In the genomic region with DNA sequence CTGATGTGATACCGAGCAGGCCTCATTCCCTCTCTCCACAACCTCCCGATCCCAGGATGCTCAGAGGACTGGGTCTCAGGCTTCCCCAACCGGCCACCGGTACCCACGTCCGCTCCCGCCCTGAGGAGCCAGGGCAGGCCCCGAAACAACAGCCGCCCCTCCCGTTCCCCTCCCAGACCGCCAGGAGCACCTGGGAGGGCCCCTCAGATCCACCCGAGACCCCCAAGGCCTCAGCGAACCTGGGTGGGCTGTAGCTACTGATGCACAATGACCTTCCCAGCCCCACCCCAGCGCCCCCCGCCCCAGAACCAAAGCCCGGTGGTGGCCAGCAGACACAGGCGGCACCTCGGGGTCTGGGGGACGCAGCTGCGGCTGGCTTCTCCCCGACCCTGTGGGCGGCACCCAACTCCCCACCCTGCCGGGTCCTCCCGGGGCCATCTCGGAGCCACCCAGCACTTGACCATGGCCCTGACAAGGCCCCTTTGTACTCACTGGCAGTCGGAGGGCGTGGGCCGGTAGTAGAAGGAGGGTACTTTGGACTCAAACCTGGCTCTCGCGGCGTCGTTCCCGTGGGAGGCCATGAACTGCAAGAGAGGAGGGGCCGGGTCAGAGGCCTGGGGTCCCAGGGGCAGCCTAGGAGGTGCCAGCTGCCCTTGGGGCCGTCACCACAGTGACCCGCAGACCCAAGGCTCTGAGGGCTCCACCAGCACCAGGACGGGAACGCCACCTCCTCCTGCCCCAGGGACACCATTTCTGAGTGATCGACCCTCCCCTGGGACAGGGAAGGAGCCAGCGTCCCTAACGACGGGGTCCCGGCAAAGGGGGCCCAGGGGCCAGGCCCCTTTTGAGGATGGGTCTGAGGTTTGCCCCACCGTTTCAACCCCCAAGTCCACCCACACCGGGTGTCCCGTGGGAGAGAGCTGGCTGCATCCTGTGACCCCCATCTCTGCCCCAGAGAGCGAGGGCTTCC, we compare ENCODE assay signal across 1 cellular context.
TF ChIP-seq lines count a peak whose summit lies in the region.

No MANE protein-coding gene starts in this region.

TF ChIP-seq in HepG2, 621 proteins besides CTCF, POLR2A, EP300 and RAD21 (continued from another document and continues in another):
- TF ChIP-seq, protein P1, sequence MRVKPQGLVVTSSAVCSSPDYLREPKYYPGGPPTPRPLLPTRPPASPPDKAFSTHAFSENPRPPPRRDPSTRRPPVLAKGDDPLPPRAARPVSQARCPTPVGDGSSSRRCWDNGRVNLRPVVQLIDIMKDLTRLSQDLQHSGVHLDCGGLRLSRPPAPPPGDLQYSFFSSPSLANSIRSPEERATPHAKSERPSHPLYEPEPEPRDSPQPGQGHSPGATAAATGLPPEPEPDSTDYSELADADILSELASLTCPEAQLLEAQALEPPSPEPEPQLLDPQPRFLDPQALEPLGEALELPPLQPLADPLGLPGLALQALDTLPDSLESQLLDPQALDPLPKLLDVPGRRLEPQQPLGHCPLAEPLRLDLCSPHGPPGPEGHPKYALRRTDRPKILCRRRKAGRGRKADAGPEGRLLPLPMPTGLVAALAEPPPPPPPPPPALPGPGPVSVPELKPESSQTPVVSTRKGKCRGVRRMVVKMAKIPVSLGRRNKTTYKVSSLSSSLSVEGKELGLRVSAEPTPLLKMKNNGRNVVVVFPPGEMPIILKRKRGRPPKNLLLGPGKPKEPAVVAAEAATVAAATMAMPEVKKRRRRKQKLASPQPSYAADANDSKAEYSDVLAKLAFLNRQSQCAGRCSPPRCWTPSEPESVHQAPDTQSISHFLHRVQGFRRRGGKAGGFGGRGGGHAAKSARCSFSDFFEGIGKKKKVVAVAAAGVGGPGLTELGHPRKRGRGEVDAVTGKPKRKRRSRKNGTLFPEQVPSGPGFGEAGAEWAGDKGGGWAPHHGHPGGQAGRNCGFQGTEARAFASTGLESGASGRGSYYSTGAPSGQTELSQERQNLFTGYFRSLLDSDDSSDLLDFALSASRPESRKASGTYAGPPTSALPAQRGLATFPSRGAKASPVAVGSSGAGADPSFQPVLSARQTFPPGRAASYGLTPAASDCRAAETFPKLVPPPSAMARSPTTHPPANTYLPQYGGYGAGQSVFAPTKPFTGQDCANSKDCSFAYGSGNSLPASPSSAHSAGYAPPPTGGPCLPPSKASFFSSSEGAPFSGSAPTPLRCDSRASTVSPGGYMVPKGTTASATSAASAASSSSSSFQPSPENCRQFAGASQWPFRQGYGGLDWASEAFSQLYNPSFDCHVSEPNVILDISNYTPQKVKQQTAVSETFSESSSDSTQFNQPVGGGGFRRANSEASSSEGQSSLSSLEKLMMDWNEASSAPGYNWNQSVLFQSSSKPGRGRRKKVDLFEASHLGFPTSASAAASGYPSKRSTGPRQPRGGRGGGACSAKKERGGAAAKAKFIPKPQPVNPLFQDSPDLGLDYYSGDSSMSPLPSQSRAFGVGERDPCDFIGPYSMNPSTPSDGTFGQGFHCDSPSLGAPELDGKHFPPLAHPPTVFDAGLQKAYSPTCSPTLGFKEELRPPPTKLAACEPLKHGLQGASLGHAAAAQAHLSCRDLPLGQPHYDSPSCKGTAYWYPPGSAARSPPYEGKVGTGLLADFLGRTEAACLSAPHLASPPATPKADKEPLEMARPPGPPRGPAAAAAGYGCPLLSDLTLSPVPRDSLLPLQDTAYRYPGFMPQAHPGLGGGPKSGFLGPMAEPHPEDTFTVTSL (CRISPR knock-in tag; IDR thresholded peaks at IDR 0.05; ENCODE audit: borderline replicate concordance), result no peak
- TF ChIP-seq FOXA3 (CRISPR knock-in tag; IDR thresholded peaks at IDR 0.05) (peak; percentile 65), HDAC1 (CRISPR knock-in tag; IDR thresholded peaks at IDR 0.05) (peak; percentile 66; the same call in 1 of the 2 replicates), PBX3 (CRISPR knock-in tag; IDR thresholded peaks at IDR 0.05; ENCODE audit: borderline replicate concordance) (no peak), NFYC (CRISPR knock-in tag; IDR thresholded peaks at IDR 0.05) (no peak), DR1 (CRISPR knock-in tag; IDR thresholded peaks at IDR 0.05) (peak; percentile 44; the same call in 1 of the 2 replicates), ATF6 (CRISPR knock-in tag; conservative IDR thresholded peaks at IDR 0.05) (no peak), MXD4 (CRISPR knock-in tag; IDR thresholded peaks at IDR 0.05) (0 out of 2 replicates have a peak, but pooled peaks have one; percentile 14), ZNF790 (CRISPR knock-in tag; IDR thresholded peaks at IDR 0.05; ENCODE audit: borderline replicate concordance) (no peak), NPAS2 (CRISPR knock-in tag; IDR thresholded peaks at IDR 0.05; ENCODE audit: borderline replicate concordance) (no peak), SOX13 (IDR thresholded peaks at IDR 0.05) (no peak; the same call in 1 of the 2 replicates), SOX13 (CRISPR knock-in tag; conservative IDR thresholded peaks at IDR 0.05 in 1 of 2, IDR thresholded peaks at IDR 0.05 in 1 of 2) (peak in 1 of 2 experiments; percentile 82; a peak in 2 of 4 replicates), ZNF558 (CRISPR knock-in tag; IDR thresholded peaks at IDR 0.05; ENCODE audit: borderline replicate concordance) (no peak), ZNF335 (CRISPR knock-in tag; IDR thresholded peaks at IDR 0.05) (peak; percentile 57; the same call in 1 of the 2 replicates), ZNF7 (CRISPR knock-in tag; IDR thresholded peaks at IDR 0.05) (no peak), PHB2 (IDR thresholded peaks at IDR 0.05; ENCODE audit: partially characterized antibody) (no peak), PAF1 (CRISPR knock-in tag; IDR thresholded peaks at IDR 0.05) (no peak), AGO2 (optimal IDR thresholded peaks at IDR 0.05; ENCODE audit: low read depth, low read length) (no peak), RFXANK (CRISPR knock-in tag; IDR thresholded peaks at IDR 0.05) (no peak), ZNF292 (CRISPR knock-in tag; IDR thresholded peaks at IDR 0.05; ENCODE audit: borderline replicate concordance, low read depth) (no peak), RNF2 (conservative IDR thresholded peaks at IDR 0.05; ENCODE audit: low read depth) (no peak), E2F1 (CRISPR knock-in tag; IDR thresholded peaks at IDR 0.05) (no peak), TCF7L2 (IDR thresholded peaks at IDR 0.05; ENCODE audit: low read depth, low read length) (no peak), ZNF136 (CRISPR knock-in tag; IDR thresholded peaks at IDR 0.05; ENCODE audit: low read depth) (no peak), ZNF160 (CRISPR knock-in tag; IDR thresholded peaks at IDR 0.05) (no peak)
- TF ChIP-seq, protein P2, sequence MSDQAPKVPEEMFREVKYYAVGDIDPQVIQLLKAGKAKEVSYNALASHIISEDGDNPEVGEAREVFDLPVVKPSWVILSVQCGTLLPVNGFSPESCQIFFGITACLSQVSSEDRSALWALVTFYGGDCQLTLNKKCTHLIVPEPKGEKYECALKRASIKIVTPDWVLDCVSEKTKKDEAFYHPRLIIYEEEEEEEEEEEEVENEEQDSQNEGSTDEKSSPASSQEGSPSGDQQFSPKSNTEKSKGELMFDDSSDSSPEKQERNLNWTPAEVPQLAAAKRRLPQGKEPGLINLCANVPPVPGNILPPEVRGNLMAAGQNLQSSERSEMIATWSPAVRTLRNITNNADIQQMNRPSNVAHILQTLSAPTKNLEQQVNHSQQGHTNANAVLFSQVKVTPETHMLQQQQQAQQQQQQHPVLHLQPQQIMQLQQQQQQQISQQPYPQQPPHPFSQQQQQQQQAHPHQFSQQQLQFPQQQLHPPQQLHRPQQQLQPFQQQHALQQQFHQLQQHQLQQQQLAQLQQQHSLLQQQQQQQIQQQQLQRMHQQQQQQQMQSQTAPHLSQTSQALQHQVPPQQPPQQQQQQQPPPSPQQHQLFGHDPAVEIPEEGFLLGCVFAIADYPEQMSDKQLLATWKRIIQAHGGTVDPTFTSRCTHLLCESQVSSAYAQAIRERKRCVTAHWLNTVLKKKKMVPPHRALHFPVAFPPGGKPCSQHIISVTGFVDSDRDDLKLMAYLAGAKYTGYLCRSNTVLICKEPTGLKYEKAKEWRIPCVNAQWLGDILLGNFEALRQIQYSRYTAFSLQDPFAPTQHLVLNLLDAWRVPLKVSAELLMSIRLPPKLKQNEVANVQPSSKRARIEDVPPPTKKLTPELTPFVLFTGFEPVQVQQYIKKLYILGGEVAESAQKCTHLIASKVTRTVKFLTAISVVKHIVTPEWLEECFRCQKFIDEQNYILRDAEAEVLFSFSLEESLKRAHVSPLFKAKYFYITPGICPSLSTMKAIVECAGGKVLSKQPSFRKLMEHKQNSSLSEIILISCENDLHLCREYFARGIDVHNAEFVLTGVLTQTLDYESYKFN (CRISPR knock-in tag; conservative IDR thresholded peaks at IDR 0.05), result peak; percentile 93
- TF ChIP-seq, protein P3, sequence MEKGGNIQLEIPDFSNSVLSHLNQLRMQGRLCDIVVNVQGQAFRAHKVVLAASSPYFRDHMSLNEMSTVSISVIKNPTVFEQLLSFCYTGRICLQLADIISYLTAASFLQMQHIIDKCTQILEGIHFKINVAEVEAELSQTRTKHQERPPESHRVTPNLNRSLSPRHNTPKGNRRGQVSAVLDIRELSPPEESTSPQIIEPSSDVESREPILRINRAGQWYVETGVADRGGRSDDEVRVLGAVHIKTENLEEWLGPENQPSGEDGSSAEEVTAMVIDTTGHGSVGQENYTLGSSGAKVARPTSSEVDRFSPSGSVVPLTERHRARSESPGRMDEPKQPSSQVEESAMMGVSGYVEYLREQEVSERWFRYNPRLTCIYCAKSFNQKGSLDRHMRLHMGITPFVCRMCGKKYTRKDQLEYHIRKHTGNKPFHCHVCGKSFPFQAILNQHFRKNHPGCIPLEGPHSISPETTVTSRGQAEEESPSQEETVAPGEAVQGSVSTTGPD (CRISPR knock-in tag; IDR thresholded peaks at IDR 0.05), result peak; percentile 50; the same call in 1 of the 2 replicates
